Comparison of ENCODE assay signal across 9 cellular contexts in genomic region chr3:184025256-184025655, GRCh38. TPM values are rescaled to one million over a fixed set of nuclear protein-coding genes. Genes with fewer than 3 reads are reported as not detected.
"Had no signal": no experiment of that assay in that cellular context is flagged by ENCODE, and none has a peak within 500 bp of the region (broad histone marks: within the 10 kb centered on the region; RNA-seq: fewer than 3 reads in every experiment).

No MANE protein-coding gene starts in this region.

RNA-seq across cellular contexts. Expression of gene HTR3D, which starts 6.3 kb away (rescaled TPM):
- total RNA-seq: LHCN-M2; MCF 10A; NCI-H460; PC-3; Peyer's patch; Right ventricle myocardium superior; SJSA1; T-cell; T-helper 1 cell treated with Interleukin-12 subunit alpha and Interleukin-12 subunit beta and Interleukin-4 antibody, amounts not matched to agents 30 ng/mL and 1 ng/mL, for 36 hours had no signal

RNA-seq across cellular contexts. Expression of gene HTR3C, which starts 27.6 kb away (rescaled TPM):
- total RNA-seq: LHCN-M2; MCF 10A; NCI-H460; PC-3; Peyer's patch; Right ventricle myocardium superior; SJSA1; T-cell; T-helper 1 cell treated with Interleukin-12 subunit alpha and Interleukin-12 subunit beta and Interleukin-4 antibody, amounts not matched to agents 30 ng/mL and 1 ng/mL, for 36 hours had no signal
